In the genomic region with DNA sequence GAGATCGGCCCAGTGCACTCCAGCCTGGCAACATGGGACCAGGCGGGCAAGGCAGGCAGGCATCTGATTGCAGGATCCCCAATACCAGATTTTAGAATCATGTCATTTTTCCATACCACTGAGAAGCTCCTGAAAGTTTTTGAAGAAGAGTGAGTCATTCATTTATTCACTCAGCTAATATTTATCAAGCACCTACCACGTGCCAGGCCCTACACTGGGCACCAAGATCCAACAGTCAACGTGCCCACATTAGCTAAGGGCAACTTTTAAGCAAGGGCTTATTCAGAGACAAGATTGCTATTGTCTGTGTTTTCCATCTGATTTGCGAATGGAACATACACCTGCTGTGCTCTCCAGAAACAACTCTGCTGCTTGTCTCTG, we compare ENCODE assay signal across 13 cellular contexts.
DNase-seq lines count a peak whose midpoint lies in the region; ATAC-seq, FAIRE-seq and TF ChIP-seq lines count a peak whose summit lies in the region.
"Had no signal": no experiment of that assay in that cellular context is flagged by ENCODE, and none has a peak within 500 bp of the region (broad histone marks: within the 10 kb centered on the region; RNA-seq: fewer than 3 reads in every experiment).

No MANE protein-coding gene starts in this region.

- no peak for TF ChIP-seq POLR2A in GM12892 (IDR thresholded peaks at IDR 0.05; ENCODE audit: low read depth, low read length)

- H3K27ac ChIP-seq in right atrium auricular region, result peak overlapping the region; percentile 54 to 58
- H3K27ac ChIP-seq: pancreas had no signal

- no peak for FAIRE-seq in GM12892 (lab: Jason Lieb, UNC)
- FAIRE-seq: pancreas had no signal

- H3K4me1 ChIP-seq in right atrium auricular region, result peaks cover 0 to 27% of the 10 kb centered on the region in 2 donors
- H3K4me1 ChIP-seq: pancreas had no signal

- peak overlapping the region; percentile 70 for H3K4me3 Mint-ChIP-seq in activated naive CD8-positive, alpha-beta T cell treated with anti-CD3 and anti-CD28 coated beads, Interleukin-2, amount 10 ng/mL, durations not matched to agents 7 days and 5 days
- peak overlapping the region; percentile 74 to 86 (median 84) for H3K4me3 Mint-ChIP-seq in naive thymus-derived CD8-positive, alpha-beta T cell
- H3K4me3 Mint-ChIP-seq: HFFc6, WTC11 had no signal

- H3K27me3 Mint-ChIP-seq in activated naive CD8-positive, alpha-beta T cell treated with anti-CD3 and anti-CD28 coated beads, Interleukin-2, amount 10 ng/mL, durations not matched to agents 7 days and 5 days, result peaks cover 5% of the 10 kb centered on the region
- H3K27me3 Mint-ChIP-seq in naive thymus-derived CD8-positive, alpha-beta T cell, result no peaks in the 10 kb centered on the region

- no peaks in the 10 kb centered on the region for H3K36me3 ChIP-seq in right atrium auricular region
- H3K36me3 ChIP-seq: pancreas had no signal

- ATAC-seq in Right ventricle myocardium superior (ENCODE audit: poor library complexity), result no peak
- ATAC-seq in activated naive CD8-positive, alpha-beta T cell treated with anti-CD3 and anti-CD28 coated beads, Interleukin-2, amount 10 ng/mL, durations not matched to agents 7 days and 5 days (ENCODE audit: low read depth), result no peak
- peak in 1 of 2 donors; percentile 6 for ATAC-seq in naive thymus-derived CD8-positive, alpha-beta T cell
- no peak for ATAC-seq in HG03378 (IDR thresholded peaks at IDR 0.05; ENCODE audit: unreplicated experiment)
- ATAC-seq: WTC11 had no signal

- H3K36me3 Mint-ChIP-seq in activated naive CD8-positive, alpha-beta T cell treated with anti-CD3 and anti-CD28 coated beads, Interleukin-2, amount 10 ng/mL, durations not matched to agents 7 days and 5 days, result no peaks in the 10 kb centered on the region
- no peaks in the 10 kb centered on the region for H3K36me3 Mint-ChIP-seq in naive thymus-derived CD8-positive, alpha-beta T cell
- H3K36me3 Mint-ChIP-seq: WTC11 had no signal

- H3K4me1 Mint-ChIP-seq in activated naive CD8-positive, alpha-beta T cell treated with anti-CD3 and anti-CD28 coated beads, Interleukin-2, amount 10 ng/mL, durations not matched to agents 7 days and 5 days, result peaks cover 50% of the 10 kb centered on the region
- peaks cover 19 to 63% (median 53%) of the 10 kb centered on the region in 4 donors for H3K4me1 Mint-ChIP-seq in naive thymus-derived CD8-positive, alpha-beta T cell

- no peak for TF ChIP-seq CTCF in right atrium auricular region (IDR thresholded peaks at IDR 0.05)

- no peak for DNase-seq in right atrium auricular region (ENCODE audit: low spot score)
- DNase-seq in Right ventricle myocardium superior, result no peak
- DNase-seq in activated naive CD8-positive, alpha-beta T cell treated with anti-CD3 and anti-CD28 coated beads, Interleukin-2, amount 10 ng/mL, durations not matched to agents 7 days and 5 days, result no peak
- DNase-seq in naive thymus-derived CD8-positive, alpha-beta T cell, result no peak
- no peak for DNase-seq in T-helper 9 cell
- DNase-seq in NCI-H774 (lab: John Stamatoyannopoulos, UW), result no peak
- DNase-seq in GM12892 (ENCODE audit: insufficient read length), result no peak
- DNase-seq: HFFc6, NCI-H187 treated with DMSO at 0.1 percent for 48 hours, pancreas, RPMI8226 had no signal

- H3K9me3 ChIP-seq in right atrium auricular region, result no peaks in the 10 kb centered on the region
- H3K9me3 ChIP-seq: pancreas had no signal

- POLR2A ChIA-PET in activated naive CD8-positive, alpha-beta T cell treated with anti-CD3 and anti-CD28 coated beads, Interleukin-2, amount 10 ng/mL, durations not matched to agents 7 days and 5 days (lab: Charles Lee), result interaction anchor here (0.7 to 3.9 kb wide), 5 partner anchors 99 to 278 kb away, joined by 3 to 25 read pairs (median 4); no protein-coding TSS in a partner anchor
- POLR2A ChIA-PET in naive thymus-derived CD8-positive, alpha-beta T cell (lab: Charles Lee), result interaction anchor here (0.6 to 5.7 kb wide), 11 partner anchors 67 to 327 kb away, joined by 3 to 69 read pairs (median 4); a partner anchor contains a TSS

- intact Hi-C loops in Right ventricle myocardium superior (cut with DNase I), result loop anchor here (5.0 kb wide), 1 partner anchor 275 kb away; no protein-coding TSS in a partner anchor

- no peaks in the 10 kb centered on the region for H3K27me3 ChIP-seq in right atrium auricular region
- H3K27me3 ChIP-seq: pancreas had no signal

- H3K27ac Mint-ChIP-seq in activated naive CD8-positive, alpha-beta T cell treated with anti-CD3 and anti-CD28 coated beads, Interleukin-2, amount 10 ng/mL, durations not matched to agents 7 days and 5 days, result peak overlapping the region; percentile 85
- peak overlapping the region; percentile 93 to 98 (median 96) for H3K27ac Mint-ChIP-seq in naive thymus-derived CD8-positive, alpha-beta T cell
- H3K27ac Mint-ChIP-seq: HFFc6, WTC11 had no signal

- no peaks in the 10 kb centered on the region for H3K9me3 Mint-ChIP-seq in activated naive CD8-positive, alpha-beta T cell treated with anti-CD3 and anti-CD28 coated beads, Interleukin-2, amount 10 ng/mL, durations not matched to agents 7 days and 5 days
- H3K9me3 Mint-ChIP-seq in naive thymus-derived CD8-positive, alpha-beta T cell, result no peaks in the 10 kb centered on the region
- H3K9me3 Mint-ChIP-seq: HFFc6, WTC11 had no signal

- no peak overlapping the region for H3K4me3 ChIP-seq in right atrium auricular region
- H3K4me3 ChIP-seq: pancreas had no signal
